Comparison of ENCODE assay signal across 1 cellular context in genomic region chr1:117335376-117336086, GRCh38.
TF ChIP-seq lines count a peak whose summit lies in the region.

No MANE protein-coding gene starts in this region.

TF ChIP-seq in HEK293, 187 proteins besides CTCF, POLR2A, EP300 and RAD21 (continued from another document):
- TF ChIP-seq MZF1 (tag by site-specific recombination; IDR thresholded peaks at IDR 0.05; ENCODE audit: borderline replicate concordance) (no peak), SETDB1 (IDR thresholded peaks at IDR 0.05; ENCODE audit: insufficient read length, low read length) (no peak), ZNF488 (tag by site-specific recombination; IDR thresholded peaks at IDR 0.05) (no peak), ZNF394 (tag by site-specific recombination; IDR thresholded peaks at IDR 0.05; ENCODE audit: borderline replicate concordance) (no peak), ZNF121 (tag by site-specific recombination; IDR thresholded peaks at IDR 0.05) (no peak), SCRT1 (tag by site-specific recombination; IDR thresholded peaks at IDR 0.05; ENCODE audit: borderline replicate concordance) (0 out of 2 replicates have a peak, but pooled peaks have one; percentile 25), ZNF202 (tag by site-specific recombination; IDR thresholded peaks at IDR 0.05; ENCODE audit: borderline replicate concordance) (no peak), KLF7 (tag by site-specific recombination; IDR thresholded peaks at IDR 0.05; ENCODE audit: borderline replicate concordance) (no peak), ZNF341 (tag by site-specific recombination; IDR thresholded peaks at IDR 0.05; ENCODE audit: low read depth) (no peak), ZNF404 (tag by site-specific recombination; IDR thresholded peaks at IDR 0.05) (no peak), ZNF664 (tag by site-specific recombination; IDR thresholded peaks at IDR 0.05) (no peak), ZNF140 (tag by site-specific recombination; IDR thresholded peaks at IDR 0.05) (no peak), ZNF2 (tag by site-specific recombination; IDR thresholded peaks at IDR 0.05) (no peak), TRIM28 (IDR thresholded peaks at IDR 0.05; ENCODE audit: borderline replicate concordance, low read length) (0 out of 2 replicates have a peak, but pooled peaks have one; percentile 32), ZBTB44 (tag by site-specific recombination; IDR thresholded peaks at IDR 0.05) (peak; percentile 82), KLF9 (tag by site-specific recombination; IDR thresholded peaks at IDR 0.05; ENCODE audit: low read depth) (no peak), PRDM4 (tag by site-specific recombination; IDR thresholded peaks at IDR 0.05) (peak; percentile 74), ZNF610 (tag by site-specific recombination; IDR thresholded peaks at IDR 0.05; ENCODE audit: borderline replicate concordance) (0 out of 2 replicates have a peak, but pooled peaks have one; percentile 23), ZFP37 (tag by site-specific recombination; IDR thresholded peaks at IDR 0.05) (no peak), SP7 (tag by site-specific recombination; IDR thresholded peaks at IDR 0.05) (no peak), ZNF354C (tag by site-specific recombination; IDR thresholded peaks at IDR 0.05; ENCODE audit: borderline replicate concordance, low read depth) (no peak), ZXDB (tag by site-specific recombination; IDR thresholded peaks at IDR 0.05) (peak; percentile 26; the same call in 1 of the 2 replicates), ZNF362 (tag by site-specific recombination; IDR thresholded peaks at IDR 0.05) (no peak), ZNF707 (tag by site-specific recombination; IDR thresholded peaks at IDR 0.05) (no peak), ZNF558 (tag by site-specific recombination; IDR thresholded peaks at IDR 0.05) (no peak), ZBTB7A (tag by site-specific recombination; IDR thresholded peaks at IDR 0.05; ENCODE audit: low read depth) (no peak), AEBP2 (tag by site-specific recombination; IDR thresholded peaks at IDR 0.05; ENCODE audit: borderline replicate concordance) (no peak), ZNF670 (tag by site-specific recombination; IDR thresholded peaks at IDR 0.05; ENCODE audit: low read depth) (no peak), ZNF544 (tag by site-specific recombination; IDR thresholded peaks at IDR 0.05) (no peak), ZNF221 (tag by site-specific recombination; IDR thresholded peaks at IDR 0.05; ENCODE audit: borderline replicate concordance) (no peak), OSR2 (tag by site-specific recombination; IDR thresholded peaks at IDR 0.05) (peak; percentile 31; the same call in 1 of the 2 replicates), ZSCAN16 (tag by site-specific recombination; IDR thresholded peaks at IDR 0.05) (no peak), ZBTB17 (tag by site-specific recombination; IDR thresholded peaks at IDR 0.05) (no peak), ZNF18 (tag by site-specific recombination; IDR thresholded peaks at IDR 0.05) (no peak), ZNF792 (tag by site-specific recombination; IDR thresholded peaks at IDR 0.05) (no peak), ZNF473 (tag by site-specific recombination; IDR thresholded peaks at IDR 0.05) (no peak), HOXC10 (CRISPR knock-in tag; IDR thresholded peaks at IDR 0.05) (no peak), ZNF580 (tag by site-specific recombination; IDR thresholded peaks at IDR 0.05) (no peak), ZNF266 (tag by site-specific recombination; IDR thresholded peaks at IDR 0.05; ENCODE audit: low read depth) (no peak), ATF2 (tag by site-specific recombination; IDR thresholded peaks at IDR 0.05; ENCODE audit: low read depth) (no peak)
TF ChIP-seq in HEK293: peak in this region for 12.
